9 cellular contexts compared by ENCODE assay signal in the genomic region with DNA sequence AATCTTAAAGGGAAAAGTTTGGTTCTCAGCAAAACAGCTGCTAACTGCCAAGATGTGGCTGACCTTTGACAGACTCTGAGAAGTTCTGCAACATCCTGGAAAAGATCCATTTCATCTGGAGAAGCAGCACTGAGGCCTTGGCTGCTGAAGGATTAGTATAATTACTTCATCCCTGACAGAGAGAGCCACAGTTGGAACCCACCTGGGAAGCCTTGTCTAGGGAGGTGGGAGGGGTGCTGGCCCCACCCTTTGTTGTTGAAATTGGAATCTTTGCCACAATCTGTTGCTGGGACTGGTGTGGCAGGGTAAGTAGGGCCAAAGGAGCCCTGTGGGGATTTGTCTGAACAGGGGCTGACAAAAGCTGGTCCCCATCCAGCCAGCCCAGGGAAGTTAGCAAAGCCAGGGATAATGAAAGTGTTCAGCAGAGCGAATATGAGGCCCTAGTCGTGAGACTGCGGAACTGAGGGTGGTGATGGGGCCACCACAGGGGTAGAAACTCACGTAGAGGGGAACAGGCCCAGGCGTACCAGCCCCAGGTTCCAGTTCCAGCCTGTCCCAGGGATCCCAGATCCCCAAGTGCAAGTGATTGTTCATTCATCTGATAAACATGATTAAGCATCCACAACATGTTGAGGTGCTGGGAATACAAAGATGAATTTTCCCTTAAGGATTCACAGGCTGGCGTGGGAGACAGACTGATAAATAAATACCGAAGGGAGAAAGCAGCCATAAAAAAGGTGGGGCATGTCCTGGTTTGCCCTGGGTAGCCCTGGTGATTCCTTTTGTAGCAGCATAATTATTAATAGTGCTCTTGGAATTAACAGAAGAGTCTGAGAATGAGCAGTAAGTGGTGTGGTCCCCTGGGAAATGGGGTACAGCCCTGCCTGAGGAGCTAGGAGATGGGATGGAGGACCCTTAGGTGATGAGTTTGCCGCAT.
DNase-seq lines count a peak whose midpoint lies in the region; ATAC-seq and TF ChIP-seq lines count a peak whose summit lies in the region.
"Had no signal": no experiment of that assay in that cellular context is flagged by ENCODE, and none has a peak within 500 bp of the region (broad histone marks: within the 10 kb centered on the region; RNA-seq: fewer than 3 reads in every experiment).

No MANE protein-coding gene starts in this region.

- no peaks in the 10 kb centered on the region for H3K27me3 Mint-ChIP-seq in mesothelial cell of epicardium (ENCODE audit: low read depth)

- H2AFZ ChIP-seq in PC-3 (ENCODE audit: low read length) = no peak overlapping the region

- POLR2A ChIA-PET in PC-3 (lab: Charles Lee; ENCODE audit: unreplicated experiment) = no interaction called here

- H3K27ac Mint-ChIP-seq in mesothelial cell of epicardium = peak overlapping the region; percentile 36

- H3K36me3 ChIP-seq in thyroid gland (no peaks in the 10 kb centered on the region), PC-3 (ENCODE audit: low read depth, low read length) (peaks cover 15% of the 10 kb centered on the region)

- intact Hi-C loops in thyroid gland (cut with DNase I) (no loop called here), PC-3 (cut with micrococcal nuclease) (no loop called here)

- H3K4me1 Mint-ChIP-seq in mesothelial cell of epicardium = peaks cover 21% of the 10 kb centered on the region

- H3K79me2 ChIP-seq in PC-3 (ENCODE audit: low read length) = peaks cover 71% of the 10 kb centered on the region

- H3K4me1 ChIP-seq in thyroid gland (peaks cover 22 to 33% of the 10 kb centered on the region in 2 donors), PC-3 (ENCODE audit: insufficient read depth, low read length) (peaks cover 17% of the 10 kb centered on the region)

- H3K36me3 Mint-ChIP-seq in mesothelial cell of epicardium = peaks cover 8% of the 10 kb centered on the region

- no peak overlapping the region for H3K4me2 ChIP-seq in PC-3 (ENCODE audit: low read length)

- no peaks in the 10 kb centered on the region; the same call in 1 of the 2 replicates for H4K20me1 ChIP-seq in PC-3 (ENCODE audit: low read length)

- TF ChIP-seq CTCF in mesothelial cell of epicardium (IDR thresholded peaks at IDR 0.05; ENCODE audit: unreplicated experiment) = no peak
- TF ChIP-seq CTCF in thyroid gland (IDR thresholded peaks at IDR 0.05) = no peak
- no peak for TF ChIP-seq CTCF in PC-3 (conservative IDR thresholded peaks at IDR 0.05; ENCODE audit: low read depth, low read length)

- H3F3A ChIP-seq in PC-3 (ENCODE audit: low read length, unreplicated experiment) = no peaks in the 10 kb centered on the region

- 75 to 80% methylated on average over 8 of the region's 8 CpGs for WGBS in thyroid gland, 2 donors

- no peak overlapping the region for H3K4me3 Mint-ChIP-seq in mesothelial cell of epicardium

- no peaks in the 10 kb centered on the region for H3K9me2 ChIP-seq in PC-3 (replicated peaks; ENCODE audit: low read length)

- H3K4me3 ChIP-seq in thyroid gland (replicated peaks in 1 of 3) (no peak overlapping the region), PC-3 (ENCODE audit: low read length) (no peak overlapping the region)

- TF ChIP-seq POLR2A in thyroid gland (IDR thresholded peaks at IDR 0.05) = no peak

- H3K27me3 ChIP-seq in thyroid gland (no peaks in the 10 kb centered on the region), PC-3 (ENCODE audit: low read length) (no peaks in the 10 kb centered on the region)

- no peaks in the 10 kb centered on the region for H3K9me3 Mint-ChIP-seq in mesothelial cell of epicardium

- no peak overlapping the region for H3K9ac ChIP-seq in PC-3 (ENCODE audit: low read length)

- no TSS peak for BruUV-seq in PC-3 (replicated peaks; lab: Mats Ljungman, UMichigan)

- ATAC-seq in PC-3 = no peak

- H3K27ac ChIP-seq in epithelial cell of prostate (peak overlapping the region; percentile 86), thyroid gland (peak overlapping the region in 2 of 3 donors; percentile 11 to 48), PC-3 (ENCODE audit: low read length) (no peak overlapping the region)

- peak; percentile 26 for DNase-seq in NCI-H226
- peak; percentile 89 for DNase-seq in epithelial cell of prostate (ENCODE audit: low read depth, low spot score)
- no peak for DNase-seq in mesothelial cell of epicardium (ENCODE audit: low spot score in 2 of 2, unreplicated experiment in 2 of 2)
- peak in 1 of 2 donors; percentile 5 for DNase-seq in thyroid gland
- no peak for DNase-seq in NCI-H510A (lab: John Stamatoyannopoulos, UW)
- DNase-seq in activated CD4-positive, alpha-beta T cell treated with anti-CD3 and anti-CD28 coated beads, Interleukin-2, amount 50 U/mL, for 1 hour = no peak
- no peak for DNase-seq in NCI-H345 (lab: John Stamatoyannopoulos, UW)
- no peak for DNase-seq in PC-3
- DNase-seq: NCI-H69 had no signal

- no peaks in the 10 kb centered on the region for H3K9me3 ChIP-seq in thyroid gland
- no peaks in the 10 kb centered on the region for H3K9me3 ChIP-seq in PC-3 (ENCODE audit: low read length)

- CTCF ChIA-PET in PC-3 (lab: Charles Lee) = no interaction called here

Comparison
In these comparisons a context has a peak if more than half of its experiments do, and no peak if none do; other contexts are left out.
1. DNase-seq: peak in NCI-H226 (single experiment) and epithelial cell of prostate (single experiment); none in mesothelial cell of epicardium (0 of 2), NCI-H510A (single experiment), activated CD4-positive, alpha-beta T cell treated with anti-CD3 and anti-CD28 coated beads, Interleukin-2, amount 50 U/mL, for 1 hour (single experiment), NCI-H345 (single experiment) and PC-3 (single experiment).